In the genomic region with DNA sequence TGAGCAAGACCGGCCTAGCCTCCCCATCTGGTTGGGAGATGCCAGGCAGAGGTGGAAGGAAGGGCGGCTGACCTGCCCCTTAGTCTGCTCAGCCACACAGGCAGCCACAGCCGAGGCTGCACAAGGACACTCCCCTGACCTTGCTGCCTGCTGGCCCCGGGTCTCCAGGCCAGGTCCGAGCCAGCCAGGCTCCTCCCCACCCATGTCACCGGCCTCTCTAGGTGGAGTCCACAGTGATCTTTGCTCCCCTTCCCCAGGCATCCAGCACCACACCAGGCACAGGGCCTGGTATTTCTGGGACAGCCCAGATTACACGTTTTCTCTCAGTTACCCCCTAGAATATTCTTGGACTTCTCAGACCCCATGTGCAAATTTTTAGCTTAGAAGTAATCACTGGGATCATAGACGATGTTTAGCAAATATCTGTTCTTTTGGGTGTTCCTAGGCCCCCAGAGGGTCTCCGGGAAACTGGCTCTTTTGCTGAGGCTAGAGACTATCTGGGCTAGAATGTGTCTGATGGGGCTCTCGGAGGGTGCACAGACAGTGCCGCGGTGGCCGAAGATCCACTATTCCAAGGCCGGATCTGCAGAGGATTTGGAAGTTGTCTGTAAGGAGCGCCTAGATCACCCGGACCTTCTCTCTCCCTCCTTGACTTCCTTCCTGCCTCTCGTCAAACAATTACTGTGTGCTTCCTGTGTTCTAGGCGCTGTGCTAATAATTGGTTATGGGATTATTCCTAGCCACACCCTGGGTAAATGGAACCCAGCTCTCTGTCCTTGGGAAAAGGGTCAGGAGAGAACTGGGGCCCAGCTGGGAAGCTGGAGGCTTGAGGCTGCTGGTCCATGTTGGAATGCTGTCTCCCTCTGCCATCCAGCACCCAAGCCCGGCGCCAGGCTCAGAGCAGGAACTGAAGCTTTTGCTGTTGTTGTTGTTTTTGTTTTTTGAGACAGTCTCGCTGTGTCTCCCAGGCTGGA, we compare ENCODE assay signal across 2 cellular contexts.
TF ChIP-seq lines count a peak whose summit lies in the region.

No MANE protein-coding gene starts in this region.

TF ChIP-seq in A549, 52 proteins besides CTCF, POLR2A, EP300 and RAD21:
- no peak for TF ChIP-seq SREBF2 (IDR thresholded peaks at IDR 0.05)
- TF ChIP-seq, protein P1, sequence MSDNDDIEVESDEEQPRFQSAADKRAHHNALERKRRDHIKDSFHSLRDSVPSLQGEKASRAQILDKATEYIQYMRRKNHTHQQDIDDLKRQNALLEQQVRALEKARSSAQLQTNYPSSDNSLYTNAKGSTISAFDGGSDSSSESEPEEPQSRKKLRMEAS (IDR thresholded peaks at IDR 0.05): 0 out of 2 replicates have a peak, but pooled peaks have one; percentile 23

TF ChIP-seq in HCT116, 20 proteins besides CTCF, POLR2A, EP300 and RAD21:
- no peak for TF ChIP-seq FOSL1 (IDR thresholded peaks at IDR 0.05; ENCODE audit: low read depth)
- TF ChIP-seq TCF7L2 (IDR thresholded peaks at IDR 0.05; ENCODE audit: borderline replicate concordance, extremely low read depth, insufficient read depth, insufficient read length): no peak
- TF ChIP-seq, protein P2, sequence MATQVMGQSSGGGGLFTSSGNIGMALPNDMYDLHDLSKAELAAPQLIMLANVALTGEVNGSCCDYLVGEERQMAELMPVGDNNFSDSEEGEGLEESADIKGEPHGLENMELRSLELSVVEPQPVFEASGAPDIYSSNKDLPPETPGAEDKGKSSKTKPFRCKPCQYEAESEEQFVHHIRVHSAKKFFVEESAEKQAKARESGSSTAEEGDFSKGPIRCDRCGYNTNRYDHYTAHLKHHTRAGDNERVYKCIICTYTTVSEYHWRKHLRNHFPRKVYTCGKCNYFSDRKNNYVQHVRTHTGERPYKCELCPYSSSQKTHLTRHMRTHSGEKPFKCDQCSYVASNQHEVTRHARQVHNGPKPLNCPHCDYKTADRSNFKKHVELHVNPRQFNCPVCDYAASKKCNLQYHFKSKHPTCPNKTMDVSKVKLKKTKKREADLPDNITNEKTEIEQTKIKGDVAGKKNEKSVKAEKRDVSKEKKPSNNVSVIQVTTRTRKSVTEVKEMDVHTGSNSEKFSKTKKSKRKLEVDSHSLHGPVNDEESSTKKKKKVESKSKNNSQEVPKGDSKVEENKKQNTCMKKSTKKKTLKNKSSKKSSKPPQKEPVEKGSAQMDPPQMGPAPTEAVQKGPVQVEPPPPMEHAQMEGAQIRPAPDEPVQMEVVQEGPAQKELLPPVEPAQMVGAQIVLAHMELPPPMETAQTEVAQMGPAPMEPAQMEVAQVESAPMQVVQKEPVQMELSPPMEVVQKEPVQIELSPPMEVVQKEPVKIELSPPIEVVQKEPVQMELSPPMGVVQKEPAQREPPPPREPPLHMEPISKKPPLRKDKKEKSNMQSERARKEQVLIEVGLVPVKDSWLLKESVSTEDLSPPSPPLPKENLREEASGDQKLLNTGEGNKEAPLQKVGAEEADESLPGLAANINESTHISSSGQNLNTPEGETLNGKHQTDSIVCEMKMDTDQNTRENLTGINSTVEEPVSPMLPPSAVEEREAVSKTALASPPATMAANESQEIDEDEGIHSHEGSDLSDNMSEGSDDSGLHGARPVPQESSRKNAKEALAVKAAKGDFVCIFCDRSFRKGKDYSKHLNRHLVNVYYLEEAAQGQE (IDR thresholded peaks at IDR 0.05; ENCODE audit: low read depth): no peak
- TF ChIP-seq SP1 (IDR thresholded peaks at IDR 0.05; ENCODE audit: low read depth): no peak
- TF ChIP-seq, protein P3, sequence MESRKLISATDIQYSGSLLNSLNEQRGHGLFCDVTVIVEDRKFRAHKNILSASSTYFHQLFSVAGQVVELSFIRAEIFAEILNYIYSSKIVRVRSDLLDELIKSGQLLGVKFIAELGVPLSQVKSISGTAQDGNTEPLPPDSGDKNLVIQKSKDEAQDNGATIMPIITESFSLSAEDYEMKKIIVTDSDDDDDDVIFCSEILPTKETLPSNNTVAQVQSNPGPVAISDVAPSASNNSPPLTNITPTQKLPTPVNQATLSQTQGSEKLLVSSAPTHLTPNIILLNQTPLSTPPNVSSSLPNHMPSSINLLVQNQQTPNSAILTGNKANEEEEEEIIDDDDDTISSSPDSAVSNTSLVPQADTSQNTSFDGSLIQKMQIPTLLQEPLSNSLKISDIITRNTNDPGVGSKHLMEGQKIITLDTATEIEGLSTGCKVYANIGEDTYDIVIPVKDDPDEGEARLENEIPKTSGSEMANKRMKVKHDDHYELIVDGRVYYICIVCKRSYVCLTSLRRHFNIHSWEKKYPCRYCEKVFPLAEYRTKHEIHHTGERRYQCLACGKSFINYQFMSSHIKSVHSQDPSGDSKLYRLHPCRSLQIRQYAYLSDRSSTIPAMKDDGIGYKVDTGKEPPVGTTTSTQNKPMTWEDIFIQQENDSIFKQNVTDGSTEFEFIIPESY (IDR thresholded peaks at IDR 0.05; ENCODE audit: extremely low read depth, insufficient replicate concordance, low read length): no peak
- TF ChIP-seq POLR2AphosphoS5 (IDR thresholded peaks at IDR 0.05; ENCODE audit: low read depth, low read length): no peak
- TF ChIP-seq, protein P1 (IDR thresholded peaks at IDR 0.05): no peak
- TF ChIP-seq, protein P4, sequence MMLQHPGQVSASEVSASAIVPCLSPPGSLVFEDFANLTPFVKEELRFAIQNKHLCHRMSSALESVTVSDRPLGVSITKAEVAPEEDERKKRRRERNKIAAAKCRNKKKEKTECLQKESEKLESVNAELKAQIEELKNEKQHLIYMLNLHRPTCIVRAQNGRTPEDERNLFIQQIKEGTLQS (IDR thresholded peaks at IDR 0.05): no peak
- TF ChIP-seq EZH2phosphoT487 (IDR thresholded peaks at IDR 0.05; ENCODE audit: borderline replicate concordance): no peak
- no peak for TF ChIP-seq CBX3 (IDR thresholded peaks at IDR 0.05; ENCODE audit: low read depth)
- no peak for TF ChIP-seq EGR1 (IDR thresholded peaks at IDR 0.05; ENCODE audit: low read depth)
- TF ChIP-seq CEBPB (IDR thresholded peaks at IDR 0.05; ENCODE audit: low read depth): no peak
- no peak for TF ChIP-seq EZH2 (IDR thresholded peaks at IDR 0.05)
